2 cellular contexts compared by ENCODE assay signal in the genomic region with DNA sequence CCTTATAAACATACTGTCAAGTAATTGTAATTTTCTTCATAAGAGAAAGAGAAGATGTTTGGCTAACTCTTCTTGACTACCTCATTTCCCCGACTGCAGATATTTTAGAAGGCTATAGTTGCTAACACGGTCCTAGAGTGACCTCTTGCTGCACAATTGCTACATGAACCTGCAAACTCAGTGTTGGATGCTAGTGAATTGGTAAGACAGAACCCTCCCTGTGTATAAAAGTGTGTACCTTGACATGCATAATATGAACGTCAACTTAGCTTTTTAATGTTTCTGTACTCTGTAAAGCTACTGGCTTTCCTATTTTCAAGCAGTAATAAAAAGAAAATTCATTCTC.
TF ChIP-seq lines count a peak whose summit lies in the region.

No MANE protein-coding gene starts in this region.

TF ChIP-seq in IMR-90, 13 proteins besides CTCF, POLR2A, EP300 and RAD21:
- TF ChIP-seq NFE2L2 (IDR thresholded peaks at IDR 0.05; ENCODE audit: low read depth, low read length) = no peak
- no peak for TF ChIP-seq MXI1 (IDR thresholded peaks at IDR 0.05; ENCODE audit: borderline replicate concordance, low read depth, low read length)

TF ChIP-seq in SK-N-SH, 30 proteins besides CTCF, POLR2A, EP300 and RAD21:
- TF ChIP-seq POLR2AphosphoS5 (IDR thresholded peaks at IDR 0.05; ENCODE audit: low read depth, low read length) = no peak
- TF ChIP-seq NFIC (IDR thresholded peaks at IDR 0.05; ENCODE audit: borderline replicate concordance) = no peak
- TF ChIP-seq, protein P1, sequence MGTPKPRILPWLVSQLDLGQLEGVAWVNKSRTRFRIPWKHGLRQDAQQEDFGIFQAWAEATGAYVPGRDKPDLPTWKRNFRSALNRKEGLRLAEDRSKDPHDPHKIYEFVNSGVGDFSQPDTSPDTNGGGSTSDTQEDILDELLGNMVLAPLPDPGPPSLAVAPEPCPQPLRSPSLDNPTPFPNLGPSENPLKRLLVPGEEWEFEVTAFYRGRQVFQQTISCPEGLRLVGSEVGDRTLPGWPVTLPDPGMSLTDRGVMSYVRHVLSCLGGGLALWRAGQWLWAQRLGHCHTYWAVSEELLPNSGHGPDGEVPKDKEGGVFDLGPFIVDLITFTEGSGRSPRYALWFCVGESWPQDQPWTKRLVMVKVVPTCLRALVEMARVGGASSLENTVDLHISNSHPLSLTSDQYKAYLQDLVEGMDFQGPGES (IDR thresholded peaks at IDR 0.05; ENCODE audit: low read depth, low read length) = no peak
- TF ChIP-seq ELF1 (IDR thresholded peaks at IDR 0.05) = no peak
- TF ChIP-seq FOXM1 (IDR thresholded peaks at IDR 0.05; ENCODE audit: low read depth) = no peak
- TF ChIP-seq GABPA (IDR thresholded peaks at IDR 0.05; ENCODE audit: low read depth) = no peak
- TF ChIP-seq, protein P2, sequence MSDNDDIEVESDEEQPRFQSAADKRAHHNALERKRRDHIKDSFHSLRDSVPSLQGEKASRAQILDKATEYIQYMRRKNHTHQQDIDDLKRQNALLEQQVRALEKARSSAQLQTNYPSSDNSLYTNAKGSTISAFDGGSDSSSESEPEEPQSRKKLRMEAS (IDR thresholded peaks at IDR 0.05; ENCODE audit: low read depth) = no peak
- TF ChIP-seq, protein P3, sequence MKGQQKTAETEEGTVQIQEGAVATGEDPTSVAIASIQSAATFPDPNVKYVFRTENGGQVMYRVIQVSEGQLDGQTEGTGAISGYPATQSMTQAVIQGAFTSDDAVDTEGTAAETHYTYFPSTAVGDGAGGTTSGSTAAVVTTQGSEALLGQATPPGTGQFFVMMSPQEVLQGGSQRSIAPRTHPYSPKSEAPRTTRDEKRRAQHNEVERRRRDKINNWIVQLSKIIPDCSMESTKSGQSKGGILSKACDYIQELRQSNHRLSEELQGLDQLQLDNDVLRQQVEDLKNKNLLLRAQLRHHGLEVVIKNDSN (IDR thresholded peaks at IDR 0.05; ENCODE audit: borderline replicate concordance, low read depth) = no peak
- no peak for TF ChIP-seq RCOR1 (IDR thresholded peaks at IDR 0.05; ENCODE audit: low read length)
- TF ChIP-seq FOSL2 (IDR thresholded peaks at IDR 0.05; ENCODE audit: borderline replicate concordance, low read depth) = no peak
- no peak for TF ChIP-seq MXI1 (IDR thresholded peaks at IDR 0.05; ENCODE audit: low read depth, low read length)
- TF ChIP-seq SMC3 (IDR thresholded peaks at IDR 0.05; ENCODE audit: low read depth, low read length) = no peak
- no peak for TF ChIP-seq NRF1 (IDR thresholded peaks at IDR 0.05; ENCODE audit: low read depth, low read length)
